Comparison of ENCODE assay signal across 16 cellular contexts in genomic region chr12:104333692-104334255, GRCh38. TPM values are rescaled to one million over a fixed set of nuclear protein-coding genes. Genes with fewer than 3 reads are reported as not detected.
DNase-seq lines count a peak whose midpoint lies in the region; FAIRE-seq and TF ChIP-seq lines count a peak whose summit lies in the region.
"Had no signal": no experiment of that assay in that cellular context is flagged by ENCODE, and none has a peak within 500 bp of the region (broad histone marks: within the 10 kb centered on the region; RNA-seq: fewer than 3 reads in every experiment).

No MANE protein-coding gene starts in this region.

- H3K27ac ChIP-seq in PC-9: peak overlapping the region; percentile 39
- peak overlapping the region; percentile 3 for H3K27ac ChIP-seq in osteoblast (ENCODE audit: low read depth, low read length)
- H3K27ac ChIP-seq: 22Rv1; BLaER1 treated with 17β-estradiol and CSF1 and Interleukin-3, amounts not matched to agents 10 nM and 100 nM; HL-60 had no signal

- H2AFZ ChIP-seq in PC-9: no peak overlapping the region
- H2AFZ ChIP-seq in osteoblast (ENCODE audit: low read length): no peak overlapping the region

- H3K4me3 ChIP-seq in PC-9 (no peak overlapping the region), osteoblast (ENCODE audit: insufficient read depth, low read length) (no peak overlapping the region)
- H3K4me3 ChIP-seq: BLaER1 treated with 17β-estradiol and CSF1 and Interleukin-3, amounts not matched to agents 10 nM and 100 nM had no signal

- H3F3A ChIP-seq in PC-9 (ENCODE audit: insufficient read depth, low read depth): peaks cover 100% of the 10 kb centered on the region

- peak; percentile 8 for FAIRE-seq in GM19239 (lab: Jason Lieb, UNC)

- POLR2A ChIA-PET in PC-9 (lab: Charles Lee; ENCODE audit: unreplicated experiment): no interaction called here

- H3K27me3 ChIP-seq in PC-9 (ENCODE audit: insufficient read depth, low read depth): no peaks in the 10 kb centered on the region
- no peaks in the 10 kb centered on the region for H3K27me3 ChIP-seq in osteoblast (ENCODE audit: insufficient read depth, low read length)
- H3K27me3 ChIP-seq: BLaER1 treated with 17β-estradiol and CSF1 and Interleukin-3, amounts not matched to agents 10 nM and 100 nM had no signal

- H3K36me3 ChIP-seq in PC-9 (ENCODE audit: low read depth): peaks cover 89% of the 10 kb centered on the region
- peaks cover 89% of the 10 kb centered on the region for H3K36me3 ChIP-seq in osteoblast (ENCODE audit: insufficient read depth, low read length)

- peak; percentile 29 for DNase-seq in NCI-H82 (lab: John Stamatoyannopoulos, UW)
- DNase-seq in NCI-H82 treated with DMSO at 0.1 percent for 48 hours (lab: John Stamatoyannopoulos, UW; ENCODE audit: unreplicated experiment): no peak
- DNase-seq in GM19239 (ENCODE audit: insufficient read length, low spot score): no peak
- DNase-seq in PC-9: no peak
- no peak for DNase-seq in osteoblast (ENCODE audit: insufficient read length, low spot score, missing footprints)
- DNase-seq in LoVo (ENCODE audit: low spot score): no peak
- no peak for DNase-seq in T1000 (lab: John Stamatoyannopoulos, UW)
- DNase-seq: Calu3; CD8-positive, alpha-beta T cell; DMS79 treated with DMSO at 0.1 percent for 48 hours; GF-D8; HCEC 1CT; IMR-90 had no signal

- H3K4me1 ChIP-seq in PC-9 (replicated peaks; ENCODE audit: insufficient read depth) (peaks cover 54% of the 10 kb centered on the region), osteoblast (ENCODE audit: insufficient read depth, low read length) (no peaks in the 10 kb centered on the region)
- H3K4me1 ChIP-seq: BLaER1 treated with 17β-estradiol and CSF1 and Interleukin-3, amounts not matched to agents 10 nM and 100 nM had no signal

- H3K79me2 ChIP-seq in PC-9 (ENCODE audit: low read depth) (peaks cover 93% of the 10 kb centered on the region), osteoblast (ENCODE audit: insufficient read depth, low read length) (peaks cover 12% of the 10 kb centered on the region)

- H3K9me3 ChIP-seq in PC-9 (ENCODE audit: insufficient read depth, low read depth): no peaks in the 10 kb centered on the region
- H3K9me3 ChIP-seq in osteoblast (ENCODE audit: low read depth, low read length): no peaks in the 10 kb centered on the region
- H3K9me3 ChIP-seq: BLaER1 treated with 17β-estradiol and CSF1 and Interleukin-3, amounts not matched to agents 10 nM and 100 nM had no signal

- CTCF ChIA-PET in PC-9 (lab: Charles Lee): no interaction called here

- BruUV-seq in PC-9 (replicated peaks; lab: Mats Ljungman, UMichigan): no TSS peak

- H3K4me2 ChIP-seq in PC-9 (no peak overlapping the region), osteoblast (ENCODE audit: insufficient read depth, low read length) (no peak overlapping the region)
- H3K4me2 ChIP-seq: BLaER1 treated with 17β-estradiol and CSF1 and Interleukin-3, amounts not matched to agents 10 nM and 100 nM had no signal

- intact Hi-C loops in PC-9 (cut with micrococcal nuclease; ENCODE audit: unreplicated experiment): no loop called here

- TF ChIP-seq CTCF in PC-9 (conservative IDR thresholded peaks at IDR 0.05): no peak
- TF ChIP-seq CTCF in osteoblast (IDR thresholded peaks at IDR 0.05; ENCODE audit: extremely low read depth, low read depth, low read length): no peak

- peaks cover 99% of the 10 kb centered on the region for H4K20me1 ChIP-seq in PC-9 (ENCODE audit: insufficient read depth)
- peaks cover 15% of the 10 kb centered on the region for H4K20me1 ChIP-seq in osteoblast (ENCODE audit: insufficient read depth, low read length)

- H3K9me2 ChIP-seq in PC-9 (ENCODE audit: insufficient read depth): no peaks in the 10 kb centered on the region

RNA-seq across cellular contexts. Expression of gene EID3, which starts 30.2 kb away (rescaled TPM):
- total RNA-seq in PC-9 (2021) (42.4 and 47.4 TPM in 2 replicates), osteoblast (14.4 and 19.2 TPM in 2 replicates)
